Comparison of ENCODE assay signal across 1 cellular context in genomic region chr22:30968924-30969531, GRCh38.
TF ChIP-seq lines count a peak whose summit lies in the region.

TUG1 (plus strand) TSS chr22:30969265.

TF ChIP-seq in HepG2, 621 proteins besides CTCF, POLR2A, EP300 and RAD21 (continued from another document and continues in another):
- TF ChIP-seq, protein P1, sequence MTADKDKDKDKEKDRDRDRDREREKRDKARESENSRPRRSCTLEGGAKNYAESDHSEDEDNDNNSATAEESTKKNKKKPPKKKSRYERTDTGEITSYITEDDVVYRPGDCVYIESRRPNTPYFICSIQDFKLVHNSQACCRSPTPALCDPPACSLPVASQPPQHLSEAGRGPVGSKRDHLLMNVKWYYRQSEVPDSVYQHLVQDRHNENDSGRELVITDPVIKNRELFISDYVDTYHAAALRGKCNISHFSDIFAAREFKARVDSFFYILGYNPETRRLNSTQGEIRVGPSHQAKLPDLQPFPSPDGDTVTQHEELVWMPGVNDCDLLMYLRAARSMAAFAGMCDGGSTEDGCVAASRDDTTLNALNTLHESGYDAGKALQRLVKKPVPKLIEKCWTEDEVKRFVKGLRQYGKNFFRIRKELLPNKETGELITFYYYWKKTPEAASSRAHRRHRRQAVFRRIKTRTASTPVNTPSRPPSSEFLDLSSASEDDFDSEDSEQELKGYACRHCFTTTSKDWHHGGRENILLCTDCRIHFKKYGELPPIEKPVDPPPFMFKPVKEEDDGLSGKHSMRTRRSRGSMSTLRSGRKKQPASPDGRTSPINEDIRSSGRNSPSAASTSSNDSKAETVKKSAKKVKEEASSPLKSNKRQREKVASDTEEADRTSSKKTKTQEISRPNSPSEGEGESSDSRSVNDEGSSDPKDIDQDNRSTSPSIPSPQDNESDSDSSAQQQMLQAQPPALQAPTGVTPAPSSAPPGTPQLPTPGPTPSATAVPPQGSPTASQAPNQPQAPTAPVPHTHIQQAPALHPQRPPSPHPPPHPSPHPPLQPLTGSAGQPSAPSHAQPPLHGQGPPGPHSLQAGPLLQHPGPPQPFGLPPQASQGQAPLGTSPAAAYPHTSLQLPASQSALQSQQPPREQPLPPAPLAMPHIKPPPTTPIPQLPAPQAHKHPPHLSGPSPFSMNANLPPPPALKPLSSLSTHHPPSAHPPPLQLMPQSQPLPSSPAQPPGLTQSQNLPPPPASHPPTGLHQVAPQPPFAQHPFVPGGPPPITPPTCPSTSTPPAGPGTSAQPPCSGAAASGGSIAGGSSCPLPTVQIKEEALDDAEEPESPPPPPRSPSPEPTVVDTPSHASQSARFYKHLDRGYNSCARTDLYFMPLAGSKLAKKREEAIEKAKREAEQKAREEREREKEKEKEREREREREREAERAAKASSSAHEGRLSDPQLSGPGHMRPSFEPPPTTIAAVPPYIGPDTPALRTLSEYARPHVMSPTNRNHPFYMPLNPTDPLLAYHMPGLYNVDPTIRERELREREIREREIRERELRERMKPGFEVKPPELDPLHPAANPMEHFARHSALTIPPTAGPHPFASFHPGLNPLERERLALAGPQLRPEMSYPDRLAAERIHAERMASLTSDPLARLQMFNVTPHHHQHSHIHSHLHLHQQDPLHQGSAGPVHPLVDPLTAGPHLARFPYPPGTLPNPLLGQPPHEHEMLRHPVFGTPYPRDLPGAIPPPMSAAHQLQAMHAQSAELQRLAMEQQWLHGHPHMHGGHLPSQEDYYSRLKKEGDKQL (CRISPR knock-in tag; IDR thresholded peaks at IDR 0.05; ENCODE audit: low read depth): no peak
- TF ChIP-seq, protein P2, sequence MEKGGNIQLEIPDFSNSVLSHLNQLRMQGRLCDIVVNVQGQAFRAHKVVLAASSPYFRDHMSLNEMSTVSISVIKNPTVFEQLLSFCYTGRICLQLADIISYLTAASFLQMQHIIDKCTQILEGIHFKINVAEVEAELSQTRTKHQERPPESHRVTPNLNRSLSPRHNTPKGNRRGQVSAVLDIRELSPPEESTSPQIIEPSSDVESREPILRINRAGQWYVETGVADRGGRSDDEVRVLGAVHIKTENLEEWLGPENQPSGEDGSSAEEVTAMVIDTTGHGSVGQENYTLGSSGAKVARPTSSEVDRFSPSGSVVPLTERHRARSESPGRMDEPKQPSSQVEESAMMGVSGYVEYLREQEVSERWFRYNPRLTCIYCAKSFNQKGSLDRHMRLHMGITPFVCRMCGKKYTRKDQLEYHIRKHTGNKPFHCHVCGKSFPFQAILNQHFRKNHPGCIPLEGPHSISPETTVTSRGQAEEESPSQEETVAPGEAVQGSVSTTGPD (CRISPR knock-in tag; IDR thresholded peaks at IDR 0.05): no peak
- TF ChIP-seq ZNF557 (CRISPR knock-in tag; IDR thresholded peaks at IDR 0.05) (no peak), ZFP1 (CRISPR knock-in tag; IDR thresholded peaks at IDR 0.05) (no peak), SPEN (CRISPR knock-in tag; IDR thresholded peaks at IDR 0.05; ENCODE audit: low read depth) (no peak; the same call in 1 of the 2 replicates), NFIC (IDR thresholded peaks at IDR 0.05; ENCODE audit: low read length) (no peak), DNMT3B (CRISPR knock-in tag; conservative IDR thresholded peaks at IDR 0.05) (peak; percentile 70; the same call in 1 of the 2 replicates), ZNF772 (CRISPR knock-in tag; IDR thresholded peaks at IDR 0.05) (no peak), THAP11 (CRISPR knock-in tag; IDR thresholded peaks at IDR 0.05) (peak; percentile 89), RBM39 (IDR thresholded peaks at IDR 0.05; ENCODE audit: low read depth, low read length, poor library complexity, severe bottlenecking) (peak; percentile 93), ZNF574 (CRISPR knock-in tag; IDR thresholded peaks at IDR 0.05) (peak; percentile 73), ZGPAT (CRISPR knock-in tag; IDR thresholded peaks at IDR 0.05) (no peak; the same call in 1 of the 2 replicates), ZFYVE20 (CRISPR knock-in tag; IDR thresholded peaks at IDR 0.05; ENCODE audit: borderline replicate concordance, low read depth) (no peak; the same call in 1 of the 2 replicates), PBX2 (CRISPR knock-in tag; IDR thresholded peaks at IDR 0.05) (no peak; the same call in 1 of the 2 replicates), HES4 (CRISPR knock-in tag; IDR thresholded peaks at IDR 0.05; ENCODE audit: borderline replicate concordance) (peak; percentile 83), DPF2 (CRISPR knock-in tag; IDR thresholded peaks at IDR 0.05; ENCODE audit: borderline replicate concordance, low read depth) (no peak), ZBTB26 (CRISPR knock-in tag; IDR thresholded peaks at IDR 0.05; ENCODE audit: borderline replicate concordance) (peak; percentile 57; the same call in 1 of the 2 replicates), SNAPC5 (CRISPR knock-in tag; IDR thresholded peaks at IDR 0.05; ENCODE audit: borderline replicate concordance) (no peak), HHEX (CRISPR knock-in tag; IDR thresholded peaks at IDR 0.05) (no peak), FOXP1 (IDR thresholded peaks at IDR 0.05) (no peak), FOXP1 (CRISPR knock-in tag; IDR thresholded peaks at IDR 0.05) (no peak), DR1 (CRISPR knock-in tag; IDR thresholded peaks at IDR 0.05) (peak; percentile 57), MYC (CRISPR knock-in tag; IDR thresholded peaks at IDR 0.05; ENCODE audit: borderline replicate concordance) (peak; percentile 86), ZBTB21 (CRISPR knock-in tag; IDR thresholded peaks at IDR 0.05) (no peak), PHB2 (IDR thresholded peaks at IDR 0.05; ENCODE audit: partially characterized antibody) (no peak), ZNF496 (CRISPR knock-in tag; IDR thresholded peaks at IDR 0.05; ENCODE audit: insufficient replicate concordance) (no peak), MEF2D (CRISPR knock-in tag; IDR thresholded peaks at IDR 0.05) (peak; percentile 44; the same call in 1 of the 2 replicates), ZNF768 (CRISPR knock-in tag; IDR thresholded peaks at IDR 0.05) (no peak), NKX3-1 (CRISPR knock-in tag; IDR thresholded peaks at IDR 0.05) (no peak), MXD4 (CRISPR knock-in tag; IDR thresholded peaks at IDR 0.05) (no peak)
- TF ChIP-seq, protein P3, sequence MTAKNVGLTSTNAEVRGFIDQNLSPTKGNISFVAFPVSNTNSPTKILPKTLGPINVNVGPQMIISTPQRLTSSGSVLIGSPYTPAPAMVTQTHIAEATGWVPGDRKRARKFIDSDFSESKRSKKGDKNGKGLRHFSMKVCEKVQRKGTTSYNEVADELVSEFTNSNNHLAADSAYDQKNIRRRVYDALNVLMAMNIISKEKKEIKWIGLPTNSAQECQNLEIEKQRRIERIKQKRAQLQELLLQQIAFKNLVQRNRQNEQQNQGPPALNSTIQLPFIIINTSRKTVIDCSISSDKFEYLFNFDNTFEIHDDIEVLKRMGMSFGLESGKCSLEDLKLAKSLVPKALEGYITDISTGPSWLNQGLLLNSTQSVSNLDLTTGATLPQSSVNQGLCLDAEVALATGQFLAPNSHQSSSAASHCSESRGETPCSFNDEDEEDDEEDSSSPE (CRISPR knock-in tag; IDR thresholded peaks at IDR 0.05): no peak
- TF ChIP-seq, protein P4, sequence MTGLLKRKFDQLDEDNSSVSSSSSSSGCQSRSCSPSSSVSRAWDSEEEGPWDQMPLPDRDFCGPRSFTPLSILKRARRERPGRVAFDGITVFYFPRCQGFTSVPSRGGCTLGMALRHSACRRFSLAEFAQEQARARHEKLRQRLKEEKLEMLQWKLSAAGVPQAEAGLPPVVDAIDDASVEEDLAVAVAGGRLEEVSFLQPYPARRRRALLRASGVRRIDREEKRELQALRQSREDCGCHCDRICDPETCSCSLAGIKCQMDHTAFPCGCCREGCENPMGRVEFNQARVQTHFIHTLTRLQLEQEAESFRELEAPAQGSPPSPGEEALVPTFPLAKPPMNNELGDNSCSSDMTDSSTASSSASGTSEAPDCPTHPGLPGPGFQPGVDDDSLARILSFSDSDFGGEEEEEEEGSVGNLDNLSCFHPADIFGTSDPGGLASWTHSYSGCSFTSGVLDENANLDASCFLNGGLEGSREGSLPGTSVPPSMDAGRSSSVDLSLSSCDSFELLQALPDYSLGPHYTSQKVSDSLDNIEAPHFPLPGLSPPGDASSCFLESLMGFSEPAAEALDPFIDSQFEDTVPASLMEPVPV (CRISPR knock-in tag; IDR thresholded peaks at IDR 0.05): no peak
- TF ChIP-seq, protein P5, sequence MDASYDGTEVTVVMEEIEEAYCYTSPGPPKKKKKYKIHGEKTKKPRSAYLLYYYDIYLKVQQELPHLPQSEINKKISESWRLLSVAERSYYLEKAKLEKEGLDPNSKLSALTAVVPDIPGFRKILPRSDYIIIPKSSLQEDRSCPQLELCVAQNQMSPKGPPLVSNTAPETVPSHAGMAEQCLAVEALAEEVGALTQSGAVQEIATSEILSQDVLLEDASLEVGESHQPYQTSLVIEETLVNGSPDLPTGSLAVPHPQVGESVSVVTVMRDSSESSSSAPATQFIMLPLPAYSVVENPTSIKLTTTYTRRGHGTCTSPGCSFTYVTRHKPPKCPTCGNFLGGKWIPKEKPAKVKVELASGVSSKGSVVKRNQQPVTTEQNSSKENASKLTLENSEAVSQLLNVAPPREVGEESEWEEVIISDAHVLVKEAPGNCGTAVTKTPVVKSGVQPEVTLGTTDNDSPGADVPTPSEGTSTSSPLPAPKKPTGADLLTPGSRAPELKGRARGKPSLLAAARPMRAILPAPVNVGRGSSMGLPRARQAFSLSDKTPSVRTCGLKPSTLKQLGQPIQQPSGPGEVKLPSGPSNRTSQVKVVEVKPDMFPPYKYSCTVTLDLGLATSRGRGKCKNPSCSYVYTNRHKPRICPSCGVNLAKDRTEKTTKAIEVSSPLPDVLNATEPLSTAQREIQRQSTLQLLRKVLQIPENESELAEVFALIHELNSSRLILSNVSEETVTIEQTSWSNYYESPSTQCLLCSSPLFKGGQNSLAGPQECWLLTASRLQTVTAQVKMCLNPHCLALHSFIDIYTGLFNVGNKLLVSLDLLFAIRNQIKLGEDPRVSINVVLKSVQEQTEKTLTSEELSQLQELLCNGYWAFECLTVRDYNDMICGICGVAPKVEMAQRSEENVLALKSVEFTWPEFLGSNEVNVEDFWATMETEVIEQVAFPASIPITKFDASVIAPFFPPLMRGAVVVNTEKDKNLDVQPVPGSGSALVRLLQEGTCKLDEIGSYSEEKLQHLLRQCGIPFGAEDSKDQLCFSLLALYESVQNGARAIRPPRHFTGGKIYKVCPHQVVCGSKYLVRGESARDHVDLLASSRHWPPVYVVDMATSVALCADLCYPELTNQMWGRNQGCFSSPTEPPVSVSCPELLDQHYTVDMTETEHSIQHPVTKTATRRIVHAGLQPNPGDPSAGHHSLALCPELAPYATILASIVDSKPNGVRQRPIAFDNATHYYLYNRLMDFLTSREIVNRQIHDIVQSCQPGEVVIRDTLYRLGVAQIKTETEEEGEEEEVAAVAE (CRISPR knock-in tag; IDR thresholded peaks at IDR 0.05; ENCODE audit: borderline replicate concordance): no peak
- TF ChIP-seq, protein P6, sequence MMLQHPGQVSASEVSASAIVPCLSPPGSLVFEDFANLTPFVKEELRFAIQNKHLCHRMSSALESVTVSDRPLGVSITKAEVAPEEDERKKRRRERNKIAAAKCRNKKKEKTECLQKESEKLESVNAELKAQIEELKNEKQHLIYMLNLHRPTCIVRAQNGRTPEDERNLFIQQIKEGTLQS (CRISPR knock-in tag; IDR thresholded peaks at IDR 0.05): no peak
